ENCODE assay signal across 8 cellular contexts in the genomic region with DNA sequence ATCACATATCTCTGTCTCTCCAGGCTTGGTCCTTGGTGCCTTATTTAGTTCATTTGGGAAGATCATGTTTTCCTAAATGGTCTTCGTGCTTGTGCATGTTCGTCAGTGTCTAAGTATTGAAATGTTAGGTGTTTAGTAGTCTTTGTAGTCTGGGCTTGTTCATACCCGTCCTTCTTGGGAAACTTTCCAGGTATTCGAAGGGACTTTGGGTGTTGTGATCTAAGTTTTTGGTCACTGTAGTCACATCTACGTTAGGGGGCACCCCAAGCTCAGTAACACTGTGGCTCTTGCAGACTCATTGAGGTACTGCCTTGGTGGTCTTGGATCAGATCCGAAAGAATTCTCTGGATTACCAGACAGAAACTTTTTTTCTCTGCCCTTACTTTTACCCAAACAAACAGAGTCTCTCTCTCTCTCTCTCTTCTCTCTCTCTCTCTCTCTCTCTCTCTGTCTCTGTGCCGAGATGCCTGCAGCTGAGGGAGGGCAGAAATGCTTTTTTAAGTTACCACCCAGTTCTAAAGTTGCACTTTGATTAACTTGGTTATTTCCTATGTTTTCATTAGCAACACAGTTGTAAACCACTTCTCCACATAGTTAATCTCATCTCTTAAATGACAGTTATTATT.
DNase-seq lines count a peak whose midpoint lies in the region; ATAC-seq lines count a peak whose summit lies in the region.

No MANE protein-coding gene starts in this region.

- DNase-seq in activated CD4-positive, alpha-beta T cell treated with anti-CD3 and anti-CD28 coated beads for 48 hours = peak; percentile 9
- DNase-seq in activated CD4-positive, alpha-beta T cell treated with anti-CD3 and anti-CD28 coated beads for 4 hours = no peak
- DNase-seq in NCI-H128 (lab: John Stamatoyannopoulos, UW; ENCODE audit: unreplicated experiment) = peak; percentile 9
- peak; percentile 6 to 26 for DNase-seq in dermis microvascular lymphatic vessel endothelial cell (ENCODE audit: low read depth in 2 of 2)
- DNase-seq in MG63 = no peak
- DNase-seq in stimulated activated CD4-positive, alpha-beta T cell treated with anti-CD3 and anti-CD28 coated beads, Interleukin-4, amount 100 ng/mL, for 4 hours = no peak

- H3K36me3 ChIP-seq in neuron (ENCODE audit: insufficient read depth, low read length) (no peaks in the 10 kb centered on the region), MG63 (no peaks in the 10 kb centered on the region)

- no peak overlapping the region for H3K4me3 ChIP-seq in neuron (ENCODE audit: low read length)
- no peak overlapping the region for H3K4me3 ChIP-seq in MG63

- peak overlapping the region; percentile 72 for H2AFZ ChIP-seq in neuron (ENCODE audit: low read depth, low read length)

- ATAC-seq in HG03025 (IDR thresholded peaks at IDR 0.05; ENCODE audit: low FRiP score, unreplicated experiment) = no peak

- no peaks in the 10 kb centered on the region for H3K4me1 ChIP-seq in neuron (ENCODE audit: insufficient read depth, low read length)

- H3K9me3 ChIP-seq in neuron (ENCODE audit: low read length) (no peaks in the 10 kb centered on the region), MG63 (no peaks in the 10 kb centered on the region)

- H3K27me3 ChIP-seq in neuron (ENCODE audit: insufficient read depth, low read length) = peaks cover 2% of the 10 kb centered on the region
- no peaks in the 10 kb centered on the region for H3K27me3 ChIP-seq in MG63

Comparison
In these comparisons a context has a peak if more than half of its experiments do, and no peak if none do; other contexts are left out.
1. DNase-seq: peak in activated CD4-positive, alpha-beta T cell treated with anti-CD3 and anti-CD28 coated beads for 48 hours (single experiment), NCI-H128 (single experiment) and dermis microvascular lymphatic vessel endothelial cell (2 of 2); none in activated CD4-positive, alpha-beta T cell treated with anti-CD3 and anti-CD28 coated beads for 4 hours (0 of 2), MG63 (single experiment) and stimulated activated CD4-positive, alpha-beta T cell treated with anti-CD3 and anti-CD28 coated beads, Interleukin-4, amount 100 ng/mL, for 4 hours (0 of 2).